19 cellular contexts compared by ENCODE assay signal in the genomic region with DNA sequence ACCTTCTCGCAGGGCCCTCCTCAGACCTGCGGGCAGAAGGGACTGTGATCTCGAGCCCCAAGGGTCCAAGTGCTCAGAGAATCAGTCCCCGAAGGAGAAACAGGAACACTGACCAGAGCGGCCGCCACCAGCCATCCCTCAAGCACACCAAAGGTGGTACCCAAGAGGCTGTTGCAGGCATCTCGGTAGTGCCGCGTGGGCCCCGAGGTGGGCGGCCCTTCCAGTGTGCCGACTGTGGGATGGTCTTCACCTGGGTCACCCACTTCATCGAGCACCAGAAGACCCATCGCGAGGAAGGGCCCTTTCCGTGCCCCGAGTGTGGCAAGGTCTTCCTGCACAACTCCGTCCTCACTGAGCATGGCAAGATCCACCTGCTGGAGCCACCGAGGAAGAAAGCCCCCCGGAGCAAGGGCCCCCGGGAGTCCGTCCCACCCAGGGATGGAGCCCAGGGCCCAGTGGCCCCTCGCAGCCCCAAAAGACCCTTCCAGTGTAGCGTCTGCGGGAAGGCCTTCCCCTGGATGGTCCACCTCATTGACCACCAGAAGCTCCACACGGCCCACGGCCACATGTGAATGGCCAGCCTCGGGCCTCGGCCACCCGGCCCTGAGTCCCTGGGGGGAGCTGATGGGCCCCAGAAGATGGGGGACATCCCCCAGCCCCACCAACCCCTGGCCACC. TPM values are rescaled to one million over a fixed set of nuclear protein-coding genes. Genes with fewer than 3 reads are reported as not detected.
A peak's percentile ranks its signal among the peaks of the same experiment; 100 is the strongest.
DNase-seq lines count a peak whose midpoint lies in the region.
"Had no signal": no experiment of that assay in that cellular context is flagged by ENCODE, and none has a peak within 500 bp of the region (broad histone marks: within the 10 kb centered on the region; RNA-seq: fewer than 3 reads in every experiment).

No MANE protein-coding gene starts in this region.

- H2BK12ac ChIP-seq in trophoblast cell (ENCODE audit: low read length) = no peak overlapping the region

- H3K4ac ChIP-seq in trophoblast cell (ENCODE audit: low read depth, low read length) = no peak overlapping the region

- no peaks in the 10 kb centered on the region for H3K27me3 ChIP-seq in H7 (ENCODE audit: control insufficient read depth, insufficient read depth, low read length)
- H3K27me3 ChIP-seq in trophoblast cell (ENCODE audit: insufficient read depth, low read length) = no peaks in the 10 kb centered on the region
- H3K27me3 ChIP-seq: BE2C had no signal

- no peak overlapping the region for H2BK120ac ChIP-seq in trophoblast cell (ENCODE audit: insufficient read depth, low read length, poor library complexity)

- H3K9me3 ChIP-seq in iPS-18c (ENCODE audit: control insufficient read depth, insufficient read depth, low read length) (peaks cover 7% of the 10 kb centered on the region), trophoblast cell (ENCODE audit: insufficient read depth, low read depth, low read length) (peaks cover 54% of the 10 kb centered on the region)

- H3K9ac ChIP-seq in trophoblast cell (ENCODE audit: low read length) = no peak overlapping the region

- H2BK5ac ChIP-seq in trophoblast cell (ENCODE audit: low read depth, low read length, poor library complexity) = no peak overlapping the region

- no peaks in the 10 kb centered on the region for H3K36me3 ChIP-seq in H7 (replicated peaks; ENCODE audit: control insufficient read depth, insufficient read depth, low read length)
- no peaks in the 10 kb centered on the region for H3K36me3 ChIP-seq in trophoblast cell (ENCODE audit: control insufficient read depth in 1 of 2, insufficient read depth in 2 of 2, low read length in 2 of 2)
- H3K36me3 ChIP-seq: BE2C had no signal

- peak; percentile 26 for DNase-seq in D341Med (ENCODE audit: low spot score)
- DNase-seq in H7 = peak; percentile 52
- DNase-seq in ACHN = no peak
- no peak for DNase-seq in trophoblast cell
- DNase-seq in posterior vena cava (ENCODE audit: low spot score) = no peak
- DNase-seq: AML-193; BE2C; CD4-positive, alpha-beta T cell; CD8-positive, alpha-beta memory T cell; DMS53; DMS79 treated with DMSO at 0.1 percent for 48 hours; GF-D8; HCEC 1CT had no signal

- no peak overlapping the region for H2AK5ac ChIP-seq in trophoblast cell (ENCODE audit: low read length)

- no peak overlapping the region for H3K4me3 ChIP-seq in H7 (ENCODE audit: insufficient read depth, low read depth, low read length)
- H3K4me3 ChIP-seq in iPS-18c (ENCODE audit: insufficient read depth, low read depth, low read length) = 0 out of 2 replicates have a peak overlapping the region, but pooled peaks have one; percentile 9
- no peak overlapping the region for H3K4me3 ChIP-seq in trophoblast cell (ENCODE audit: low read depth, low read length)

- peaks cover 0 to under 1% of the 10 kb centered on the region in 2 experiments for H3K4me1 ChIP-seq in trophoblast cell (ENCODE audit: control insufficient read depth in 1 of 2, insufficient read depth in 2 of 2, low read length in 2 of 2)
- H3K4me1 ChIP-seq: BE2C had no signal

- no peak overlapping the region for H4K8ac ChIP-seq in trophoblast cell (ENCODE audit: low read depth, low read length)

- no CpG with 5 or more reads among the region's 30 CpGs for WGBS in trophoblast cell (ENCODE audit: extremely low coverage, insufficient coverage, insufficient read length)

- no peak overlapping the region for H3K27ac ChIP-seq in trophoblast cell (ENCODE audit: low read depth, low read length)
- H3K27ac ChIP-seq: 22Rv1; BLaER1 treated with 17β-estradiol and CSF1 and Interleukin-3, amounts not matched to agents 10 nM and 100 nM had no signal

- intact Hi-C loops in posterior vena cava (cut with DNase I) = no loop called here

- H4K12ac ChIP-seq in trophoblast cell (ENCODE audit: low read depth, low read length) = no peak overlapping the region

- no peak overlapping the region for H3K14ac ChIP-seq in trophoblast cell (ENCODE audit: low read length)

- H2AFZ ChIP-seq in trophoblast cell (ENCODE audit: insufficient read depth, low read length, poor library complexity) = no peak overlapping the region

- no peak overlapping the region for H3K18ac ChIP-seq in trophoblast cell (ENCODE audit: low read length)

- H3K79me2 ChIP-seq in trophoblast cell (ENCODE audit: control insufficient read depth, insufficient read depth, low read length, poor library complexity) = no peaks in the 10 kb centered on the region

- in situ Hi-C loops in ACHN (cut with HindIII; ENCODE audit: low pct_ligation_motif_present, low pct_unique_long_range_greater_than_20kb, low sequenced_read_pairs) = no loop called here

- H3K79me1 ChIP-seq in trophoblast cell (ENCODE audit: low read length) = no peaks in the 10 kb centered on the region

- no peak overlapping the region for H4K91ac ChIP-seq in trophoblast cell (ENCODE audit: low read depth, low read length)

- no peak overlapping the region for H3K23ac ChIP-seq in trophoblast cell (ENCODE audit: low read length)

- H3K4me2 ChIP-seq in trophoblast cell (ENCODE audit: low read length) = no peak overlapping the region

RNA-seq across cellular contexts. Expression of a gene that starts 5.5 kb away (rescaled TPM):
- 0.07 TPM in 1 of 2 replicates, not detected in the other for total RNA-seq in H7 (2014; rRNA removed; shearing (Covaris generic))
- 2.9 and 3.0 TPM in 2 replicates for polyA plus RNA-seq in trophoblast cell (2013)
- 1 to 10 TPM; 4.1 to 5.5 TPM for total RNA-seq in posterior vena cava
- total RNA-seq: G401 had no signal

RNA-seq across cellular contexts. Expression of a gene that starts 19.8 kb away (rescaled TPM):
- not detected in 2 replicates for total RNA-seq in H7 (2014; rRNA removed; shearing (Covaris generic))
- 0.74 and 1.1 TPM in 2 replicates for polyA plus RNA-seq in trophoblast cell (2013)
- total RNA-seq in posterior vena cava = not detected
- total RNA-seq: CD4-positive, alpha-beta T cell; CD8-positive, alpha-beta memory T cell; Daoy; G401 had no signal
- polyA plus RNA-seq: CD14-positive monocyte; CD8-positive, alpha-beta memory T cell had no signal

RNA-seq across cellular contexts. Expression of a gene that starts 44.4 kb away (rescaled TPM):
- 9.2 and 16.0 TPM in 2 replicates for total RNA-seq in H7 (2014; rRNA removed; shearing (Covaris generic))
- polyA plus RNA-seq in trophoblast cell (2013) = 23.5 and 25.9 TPM in 2 replicates
- 10 to 100 TPM; 45.3 to 62.3 TPM for total RNA-seq in posterior vena cava

RNA-seq across cellular contexts. Expression of a gene that starts 51.0 kb away (rescaled TPM):
- 16.9 and 19.7 TPM in 2 replicates for total RNA-seq in H7 (2014; rRNA removed; shearing (Covaris generic))
- polyA plus RNA-seq in trophoblast cell (2013) = 8.1 and 8.2 TPM in 2 replicates
- 10 to 100 TPM in 1 of 2 donors, 1 to 10 TPM in 1; 9.0 to 10.1 TPM for total RNA-seq in posterior vena cava

Comparison
In these comparisons a context has a peak if more than half of its experiments do, and no peak if none do; other contexts are left out.
1. DNase-seq: peak in D341Med (single experiment) and H7 (single experiment); none in ACHN (single experiment), trophoblast cell (0 of 2) and posterior vena cava (single experiment).